Comparison of ENCODE assay signal across 8 cellular contexts in genomic region chr11:111601979-111602864, GRCh38. TPM values are rescaled to one million over a fixed set of nuclear protein-coding genes. Genes with fewer than 3 reads are reported as not detected.
DNase-seq lines count a peak whose midpoint lies in the region; ATAC-seq and TF ChIP-seq lines count a peak whose summit lies in the region.

TSS of gene SIK2 (plus strand) at chr11:111602449. CDS start at chr11:111602564, 115 bp downstream.

- 0 to 1% (median 0%) methylated on average over 8 to 100 of the region's 100 CpGs for WGBS in adrenal gland, 4 donors
- WGBS in heart right ventricle, 2 donors, result 0 to 1% methylated on average over 94 to 100 of the region's 100 CpGs
- WGBS in upper lobe of left lung, 2 donors, result 0% methylated on average over 9 to 37 of the region's 100 CpGs

- TF ChIP-seq CTCF in GM12875 (IDR thresholded peaks at IDR 0.05; ENCODE audit: borderline replicate concordance, insufficient read depth, low read depth, low read length) (peak; percentile 99), adrenal gland (IDR thresholded peaks at IDR 0.05) (peak; percentile 67 to 99 (median 92)), heart right ventricle (IDR thresholded peaks at IDR 0.05) (peak; percentile 83 to 99 (median 94)), upper lobe of left lung (IDR thresholded peaks at IDR 0.05) (peak; percentile 86 to 99 (median 98))

- TF ChIP-seq POLR2A in adrenal gland (IDR thresholded peaks at IDR 0.05) (peak; percentile 42 to 70), upper lobe of left lung (IDR thresholded peaks at IDR 0.05) (peak in 3 of 4 donors; percentile 14 to 67 (median 57))

- H3K36me3 ChIP-seq in adrenal gland (replicated peaks in 1 of 2) (no peaks in the 10 kb centered on the region), heart right ventricle (no peaks in the 10 kb centered on the region), upper lobe of left lung (no peaks in the 10 kb centered on the region)

- peaks cover 17 to 41% of the 10 kb centered on the region in 2 donors for H3K4me1 ChIP-seq in adrenal gland (replicated peaks in 1 of 2)
- peaks cover 4 to 60% (median 43%) of the 10 kb centered on the region in 9 donors for H3K4me1 ChIP-seq in heart right ventricle
- peaks cover 13 to 50% (median 36%) of the 10 kb centered on the region in 4 donors for H3K4me1 ChIP-seq in upper lobe of left lung

- peak; percentile 94 for DNase-seq in NCI-H128 (lab: John Stamatoyannopoulos, UW; ENCODE audit: unreplicated experiment)
- peak; percentile 93 for DNase-seq in SW480 (ENCODE audit: low spot score)
- DNase-seq in adrenal gland, result peak; percentile 95 to 97 (median 96)
- peak; percentile 94 to 95 for DNase-seq in heart right ventricle
- peak; percentile 98 for DNase-seq in posterior vena cava (ENCODE audit: low spot score)
- DNase-seq in upper lobe of left lung, result peak; percentile 96 to 98

- H3K9me3 ChIP-seq in adrenal gland (replicated peaks in 1 of 3) (no peaks in the 10 kb centered on the region), heart right ventricle (no peaks in the 10 kb centered on the region), upper lobe of left lung (no peaks in the 10 kb centered on the region)

- H3K4me3 ChIP-seq in GM12875 (ENCODE audit: low read depth, low read length), result peak within 1 kb of the TSS; percentile 95
- H3K4me3 ChIP-seq in adrenal gland, result peak within 1 kb of the TSS; percentile 39 to 99 (median 78)
- H3K4me3 ChIP-seq in heart right ventricle, result peak within 1 kb of the TSS; percentile 58 to 98 (median 94)
- H3K4me3 ChIP-seq in upper lobe of left lung, result peak within 1 kb of the TSS; percentile 83 to 91 (median 88)

- H3K27ac ChIP-seq in adrenal gland (peak within 1 kb of the TSS; percentile 81 to 99 (median 98)), heart right ventricle (peak within 1 kb of the TSS; percentile 88 to 99 (median 98)), upper lobe of left lung (peak within 1 kb of the TSS; percentile 94 to 100 (median 98))

- peak in 1 of 4 donors; percentile 67 for TF ChIP-seq EP300 in upper lobe of left lung (IDR thresholded peaks at IDR 0.05)

- H3K27me3 ChIP-seq in adrenal gland (no peaks in the 10 kb centered on the region), heart right ventricle (no peaks in the 10 kb centered on the region), upper lobe of left lung (no peaks in the 10 kb centered on the region)

- intact Hi-C loops in adrenal gland (cut with DNase I), result loop anchor here (5.0 kb wide), 1 partner anchor 175 kb away; no protein-coding TSS in a partner anchor
- intact Hi-C loops in heart right ventricle (cut with DNase I), result loop anchor here (1.0 to 10.0 kb wide), 12 partner anchors 103 to 240 kb away; partner anchors contain the start of gene PPP2R1B (in 1 of the 10)
- intact Hi-C loops in posterior vena cava (cut with DNase I), result loop anchor here (5.0 kb wide), 1 partner anchor 175 kb away; no protein-coding TSS in a partner anchor

- peak; percentile 89 for ATAC-seq in HG02763 (IDR thresholded peaks at IDR 0.05; ENCODE audit: unreplicated experiment)
- peak; percentile 94 to 97 (median 96) for ATAC-seq in heart right ventricle
- ATAC-seq in upper lobe of left lung (ENCODE audit: low FRiP score in 2 of 2), result peak; percentile 96 to 99

RNA-seq across cellular contexts. Expression of gene SIK2, which starts in this region (rescaled TPM):
- 10 to 100 TPM; 22.8 to 33.0 (median 29.1) TPM for total RNA-seq in adrenal gland
- polyA plus RNA-seq in adrenal gland, result 10 to 100 TPM in 2 of 3 donors, 1 to 10 TPM in 1; 7.6 to 18.6 (median 10.0) TPM
- total RNA-seq in heart right ventricle, result 10 to 100 TPM; 17.3 to 41.6 (median 30.8) TPM
- 10 to 100 TPM in 1 of 2 donors, 1 to 10 TPM in 1; 4.1 to 11.7 TPM for polyA plus RNA-seq in heart right ventricle
- total RNA-seq in posterior vena cava, result 10 to 100 TPM; 22.7 to 26.1 TPM
- 10 to 100 TPM; 23.0 to 35.9 (median 27.6) TPM for total RNA-seq in upper lobe of left lung

Comparison
In these comparisons a context has a peak if more than half of its experiments do, and no peak if none do; other contexts are left out.
1. Peak in every context shown above with its lines: DNase-seq, ATAC-seq, H3K4me3 ChIP-seq and H3K27ac ChIP-seq.